21 cellular contexts compared by ENCODE assay signal in genomic region chr10:113499066-113499465, GRCh38. TPM values are rescaled to one million over a fixed set of nuclear protein-coding genes. Genes with fewer than 3 reads are reported as not detected.
A peak's percentile ranks its signal among the peaks of the same experiment; 100 is the strongest.
DNase-seq lines count a peak whose midpoint lies in the region; ATAC-seq and TF ChIP-seq lines count a peak whose summit lies in the region.
"Had no signal": no experiment of that assay in that cellular context is flagged by ENCODE, and none has a peak within 500 bp of the region (broad histone marks: within the 10 kb centered on the region; RNA-seq: fewer than 3 reads in every experiment).

No MANE protein-coding gene starts in this region.

- DNase-seq in SK-N-SH (no peak), NCI-H510A (lab: John Stamatoyannopoulos, UW) (peak; percentile 39), breast epithelium (ENCODE audit: low spot score in 2 of 2) (peak in 1 of 2 donors; percentile 35), thyroid gland (peak; percentile 68 to 74), gastrocnemius medialis (no peak), 8988T (no peak), glomerular visceral epithelial cell (ENCODE audit: extremely low spot score) (no peak)
- DNase-seq: activated gamma-delta T cell; adrenal gland; CD4-positive, CD25-positive, alpha-beta regulatory T cell; NCI-H1694 treated with DMSO at 0.1 percent for 48 hours; stimulated activated CD4-positive, alpha-beta T cell treated with anti-CD3 and anti-CD28 coated beads, Interleukin-12 subunit alpha, Interleukin-12 subunit beta, amount 100 ng/mL, for 4 hours; stimulated activated CD8-positive, alpha-beta memory T cell treated with anti-CD3 and anti-CD28 coated beads, Interleukin-4, amount 100 ng/mL, for 48 hours; T-helper 1 cell had no signal

- no peak overlapping the region for H3K27ac ChIP-seq in SK-N-SH (ENCODE audit: low read depth in 2 of 2, low read length in 1 of 2)
- H3K27ac ChIP-seq in breast epithelium, result peak overlapping the region; percentile 35 to 75
- peak overlapping the region in 2 of 3 donors; percentile 24 to 67 for H3K27ac ChIP-seq in thyroid gland
- H3K27ac ChIP-seq in gastrocnemius medialis, result no peak overlapping the region
- H3K27ac ChIP-seq: adrenal gland, neutrophil, vagina had no signal

- H4K20me1 ChIP-seq in SK-N-SH (ENCODE audit: insufficient read depth), result no peaks in the 10 kb centered on the region

- no peak for TF ChIP-seq CTCF in SK-N-SH (IDR thresholded peaks at IDR 0.05)
- TF ChIP-seq CTCF in breast epithelium (IDR thresholded peaks at IDR 0.05), result no peak
- no peak for TF ChIP-seq CTCF in thyroid gland (IDR thresholded peaks at IDR 0.05)
- TF ChIP-seq CTCF in gastrocnemius medialis (IDR thresholded peaks at IDR 0.05 in 4 of 5, conservative IDR thresholded peaks at IDR 0.05 in 1 of 5), result no peak

- in situ Hi-C loops in gastrocnemius medialis (cut with MboI; ENCODE audit: low sequenced_read_pairs in 4 of 4), result no loop called here

- H3K4me2 ChIP-seq in SK-N-SH, result no peak overlapping the region

- H3K9me3 ChIP-seq in SK-N-SH, result no peaks in the 10 kb centered on the region
- no peaks in the 10 kb centered on the region for H3K9me3 ChIP-seq in breast epithelium
- H3K9me3 ChIP-seq in thyroid gland, result no peaks in the 10 kb centered on the region
- no peaks in the 10 kb centered on the region for H3K9me3 ChIP-seq in gastrocnemius medialis
- H3K9me3 ChIP-seq: adrenal gland, neutrophil, vagina had no signal

- no peak for TF ChIP-seq EP300 in SK-N-SH (IDR thresholded peaks at IDR 0.05; ENCODE audit: borderline replicate concordance in 1 of 2, low read depth in 1 of 2, low read length in 1 of 2)

- no peaks in the 10 kb centered on the region for H3K79me2 ChIP-seq in SK-N-SH (ENCODE audit: insufficient read depth)

- CTCF ChIA-PET in SK-N-SH (lab: Yijun Ruan, JAX), result interaction anchor here (1.0 to 2.5 kb wide), 2 partner anchors 23 to 64 kb away, joined by 3 to 11 read pairs; no protein-coding TSS in a partner anchor

- POLR2A ChIA-PET in SK-N-SH (lab: Yijun Ruan, JAX), result no interaction called here

- WGBS in SK-N-SH (ENCODE audit: low lambda C conversion rate), result 31% methylated on average over 4 of the region's 4 CpGs
- WGBS in thyroid gland, 2 donors, result 13 to 21% methylated on average over 4 of the region's 4 CpGs

- TF ChIP-seq POLR2A in breast epithelium (IDR thresholded peaks at IDR 0.05), result no peak
- TF ChIP-seq POLR2A in thyroid gland (IDR thresholded peaks at IDR 0.05), result no peak
- no peak for TF ChIP-seq POLR2A in gastrocnemius medialis (IDR thresholded peaks at IDR 0.05)

- no peaks in the 10 kb centered on the region for H3F3A ChIP-seq in SK-N-SH (replicated peaks; ENCODE audit: insufficient read depth)

- no peaks in the 10 kb centered on the region for H3K9me2 ChIP-seq in SK-N-SH

- H2AFZ ChIP-seq in SK-N-SH (ENCODE audit: low read depth), result no peak overlapping the region

- no peaks in the 10 kb centered on the region for H3K27me3 ChIP-seq in SK-N-SH (ENCODE audit: insufficient read depth)
- no peaks in the 10 kb centered on the region for H3K27me3 ChIP-seq in breast epithelium
- H3K27me3 ChIP-seq in thyroid gland, result no peaks in the 10 kb centered on the region
- H3K27me3 ChIP-seq in gastrocnemius medialis, result no peaks in the 10 kb centered on the region
- H3K27me3 ChIP-seq: vagina had no signal

- H3K9ac ChIP-seq in SK-N-SH, result no peak overlapping the region

- ATAC-seq in SK-N-SH treated with all-trans-retinoic acid at 6 μM for 48 hours (peak; percentile 46), gastrocnemius medialis (no peak)

- no peaks in the 10 kb centered on the region for H3K36me3 ChIP-seq in SK-N-SH (replicated peaks in 1 of 2; ENCODE audit: control insufficient read depth in 1 of 2, insufficient read depth in 2 of 2, low read length in 1 of 2)
- H3K36me3 ChIP-seq in breast epithelium, result no peaks in the 10 kb centered on the region
- no peaks in the 10 kb centered on the region for H3K36me3 ChIP-seq in thyroid gland
- H3K36me3 ChIP-seq in gastrocnemius medialis, result no peaks in the 10 kb centered on the region
- H3K36me3 ChIP-seq: adrenal gland, neutrophil, vagina had no signal

- no peak for TF ChIP-seq RAD21 in SK-N-SH (IDR thresholded peaks at IDR 0.05; ENCODE audit: low read length)

- intact Hi-C loops in breast epithelium (cut with DNase I; ENCODE audit: low total_unique reads) (no loop called here), thyroid gland (cut with DNase I) (no loop called here), gastrocnemius medialis (cut with DNase I; ENCODE audit: low total_unique reads) (no loop called here)

- no peaks in the 10 kb centered on the region for H3K4me1 ChIP-seq in SK-N-SH (ENCODE audit: control insufficient read depth in 1 of 2, insufficient read depth in 2 of 2, low read depth in 1 of 2, low read length in 1 of 2)
- peaks cover 5 to 14% of the 10 kb centered on the region in 2 donors for H3K4me1 ChIP-seq in breast epithelium
- H3K4me1 ChIP-seq in thyroid gland, result peaks cover 58 to 62% of the 10 kb centered on the region in 2 donors
- no peaks in the 10 kb centered on the region for H3K4me1 ChIP-seq in gastrocnemius medialis

- H3K4me3 ChIP-seq in SK-N-SH (ENCODE audit: low read depth in 2 of 2, low read length in 1 of 2), result no peak overlapping the region
- no peak overlapping the region for H3K4me3 ChIP-seq in breast epithelium
- H3K4me3 ChIP-seq in thyroid gland (replicated peaks in 1 of 3), result no peak overlapping the region
- no peak overlapping the region for H3K4me3 ChIP-seq in gastrocnemius medialis
- H3K4me3 ChIP-seq: adrenal gland, vagina had no signal

TF ChIP-seq in SK-N-SH treated with all-trans-retinoic acid at 6 μM for 48 hours, 23 proteins besides CTCF, POLR2A, EP300 and RAD21:
- TF ChIP-seq ZFP30 (CRISPR knock-in tag; IDR thresholded peaks at IDR 0.05), result no peak
- TF ChIP-seq SNAI2 (CRISPR knock-in tag; IDR thresholded peaks at IDR 0.05), result no peak
- no peak for TF ChIP-seq ZNF8 (CRISPR knock-in tag; IDR thresholded peaks at IDR 0.05)
- TF ChIP-seq TOX (CRISPR knock-in tag; IDR thresholded peaks at IDR 0.05; ENCODE audit: borderline replicate concordance), result no peak
- TF ChIP-seq ISL1 (CRISPR knock-in tag; IDR thresholded peaks at IDR 0.05), result no peak
- no peak for TF ChIP-seq RARB (CRISPR knock-in tag; IDR thresholded peaks at IDR 0.05)

TF ChIP-seq in SK-N-SH, 30 proteins besides CTCF, POLR2A, EP300 and RAD21 (continues in another document):
- no peak for TF ChIP-seq RXRA (IDR thresholded peaks at IDR 0.05; ENCODE audit: borderline replicate concordance, low read depth)
- TF ChIP-seq SMC3 (IDR thresholded peaks at IDR 0.05; ENCODE audit: low read depth, low read length), result no peak
- TF ChIP-seq TEAD4 (IDR thresholded peaks at IDR 0.05; ENCODE audit: borderline replicate concordance, insufficient read depth), result no peak
- no peak for TF ChIP-seq YY1 (IDR thresholded peaks at IDR 0.05; ENCODE audit: low read depth)
- no peak for TF ChIP-seq FOSL2 (IDR thresholded peaks at IDR 0.05; ENCODE audit: borderline replicate concordance, low read depth)
- no peak for TF ChIP-seq TAF1 (IDR thresholded peaks at IDR 0.05; ENCODE audit: borderline replicate concordance, low read depth, low read length)
- TF ChIP-seq CHD2 (IDR thresholded peaks at IDR 0.05; ENCODE audit: low read length, partially characterized antibody), result no peak
- no peak for TF ChIP-seq JUND (IDR thresholded peaks at IDR 0.05)
- TF ChIP-seq PBX3 (IDR thresholded peaks at IDR 0.05), result no peak
- no peak for TF ChIP-seq MAX (IDR thresholded peaks at IDR 0.05; ENCODE audit: low read depth)
- no peak for TF ChIP-seq REST (IDR thresholded peaks at IDR 0.05; ENCODE audit: low read depth, low read length)
- TF ChIP-seq MXI1 (IDR thresholded peaks at IDR 0.05; ENCODE audit: low read depth, low read length), result no peak
- TF ChIP-seq FOXM1 (IDR thresholded peaks at IDR 0.05; ENCODE audit: low read depth), result no peak

RNA-seq across cellular contexts. Expression of gene HABP2, which starts 53.8 kb away (rescaled TPM):
- polyA plus RNA-seq in SK-N-SH (2012; rRNA removed), result not detected in 2 replicates
- not detected in 2 replicates for polyA plus RNA-seq in SK-N-SH (2012; cell fraction: cytosol; rRNA removed)
- polyA plus RNA-seq in SK-N-SH (2012; cell fraction: nucleus; rRNA removed), result not detected in 2 replicates
- total RNA-seq in breast epithelium (under 1 TPM in 2 of 3 donors, not detected in 1; 0.29 to 0.66 TPM), thyroid gland (not detected), gastrocnemius medialis (under 1 TPM in 2 of 4 donors, not detected in 2; 0.26 to 0.60 TPM)
- total RNA-seq: A673; cardiac septum; CD4-positive, CD25-positive, alpha-beta regulatory T cell; NCI-H460; vagina had no signal
- polyA plus RNA-seq: CD4-positive, CD25-positive, alpha-beta regulatory T cell; esophagus had no signal

Comparison
In these comparisons a context has a peak if more than half of its experiments do, and no peak if none do; other contexts are left out.
1. DNase-seq: peak in NCI-H510A (single experiment) and thyroid gland (2 of 2); none in SK-N-SH (single experiment), gastrocnemius medialis (0 of 2), 8988T (single experiment) and glomerular visceral epithelial cell (single experiment).
2. H3K27ac ChIP-seq: peak in breast epithelium (2 of 2) and thyroid gland (2 of 3); none in SK-N-SH (0 of 2) and gastrocnemius medialis (0 of 4).